In the genomic region with DNA sequence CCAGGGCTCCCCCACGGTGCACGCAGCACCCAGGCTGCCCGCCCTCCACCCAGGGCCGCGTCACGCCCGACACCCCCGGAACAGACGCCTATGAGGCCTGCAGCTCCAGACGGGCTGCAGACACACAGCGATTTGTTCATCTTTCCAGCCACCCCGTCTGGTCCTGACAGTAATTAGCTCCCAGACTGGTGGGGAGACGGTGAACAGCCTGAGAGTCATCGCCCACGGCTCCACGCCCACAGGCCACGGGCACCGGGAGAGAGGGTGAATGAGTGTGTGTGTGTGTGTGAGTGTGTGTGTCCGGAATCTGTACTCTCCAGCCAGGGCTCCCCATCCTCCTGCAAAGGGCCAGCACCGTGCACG, we compare ENCODE assay signal across 8 cellular contexts. TPM values are rescaled to one million over a fixed set of nuclear protein-coding genes. Genes with fewer than 3 reads are reported as not detected.
DNase-seq lines count a peak whose midpoint lies in the region; ATAC-seq, FAIRE-seq and TF ChIP-seq lines count a peak whose summit lies in the region.

No MANE protein-coding gene starts in this region.

- H3K4me1 ChIP-seq in HUES48 (ENCODE audit: control insufficient read depth, insufficient read depth, low read length) (peaks cover 8% of the 10 kb centered on the region), mesodermal cell (ENCODE audit: control insufficient read depth, insufficient read depth, low read length, poor library complexity, severe bottlenecking) (peaks cover 40% of the 10 kb centered on the region), kidney (ENCODE audit: control insufficient read depth in 1 of 2, insufficient read depth in 1 of 2, low read depth in 1 of 2, low read length in 2 of 2) (peaks cover 11 to 31% of the 10 kb centered on the region in 2 donors)

- H3K4me3 ChIP-seq in AG04450 (ENCODE audit: low read depth, low read length) (peak overlapping the region; percentile 72), HUES48 (ENCODE audit: low read depth, low read length) (peak overlapping the region; percentile 69; the same call in 1 of the 2 replicates), mesodermal cell (ENCODE audit: extremely low read depth, insufficient read depth, low read length, poor library complexity, severe bottlenecking) (no peak overlapping the region), kidney (ENCODE audit: low read length in 2 of 2) (peak overlapping the region in 1 of 2 donors; percentile 75)

- no peak for FAIRE-seq in kidney (lab: Jason Lieb, UNC)

- H3K9me3 Mint-ChIP-seq in brain = peaks cover 0 to 13% (median 0%) of the 10 kb centered on the region in 5 experiments

- H3K27ac Mint-ChIP-seq in brain = peak overlapping the region in 2 of 5 experiments; percentile 63 to 65

- no peaks in the 10 kb centered on the region for H3K36me3 Mint-ChIP-seq in brain

- H3K27me3 ChIP-seq in AG04450 (ENCODE audit: control insufficient read depth, insufficient read depth, low read length) (no peaks in the 10 kb centered on the region), HUES48 (ENCODE audit: control insufficient read depth, insufficient read depth, low read length) (peaks cover 25% of the 10 kb centered on the region)

- POLR2A ChIA-PET in AG04450 (lab: Yijun Ruan, JAX) = interaction anchor here (0.6 to 5.5 kb wide), 4 partner anchors 16 to 85 kb away, joined by 3 to 75 read pairs (median 5); a partner anchor contains a TSS

- peak overlapping the region; percentile 67 to 79 (median 77) for H3K4me3 Mint-ChIP-seq in brain

- no peak for ATAC-seq in GM19328 (IDR thresholded peaks at IDR 0.05; ENCODE audit: unreplicated experiment)

- H3K36me3 ChIP-seq in HUES48 (ENCODE audit: control insufficient read depth, insufficient read depth, low read length) = no peaks in the 10 kb centered on the region
- no peaks in the 10 kb centered on the region for H3K36me3 ChIP-seq in mesodermal cell (ENCODE audit: control insufficient read depth, insufficient read depth, low read length)
- H3K36me3 ChIP-seq in kidney (ENCODE audit: control insufficient read depth in 1 of 2, insufficient read depth in 2 of 2, low read length in 2 of 2) = no peaks in the 10 kb centered on the region

- WGBS in mesodermal cell (ENCODE audit: insufficient coverage in 2 of 2), 2 experiments = 87 to 90% methylated on average over 19 to 21 of the region's 21 CpGs

- H3K27me3 Mint-ChIP-seq in brain = peaks cover 37% of the 10 kb centered on the region

- intact Hi-C loops in kidney (cut with DNase I) = no loop called here

- H3K9ac ChIP-seq in HUES48 (ENCODE audit: low read depth, low read length) (no peak overlapping the region), kidney (ENCODE audit: low read length in 2 of 2) (no peak overlapping the region)

- H3K9me3 ChIP-seq in AG04450 (ENCODE audit: control insufficient read depth, insufficient read depth, low read length) (peaks cover 8% of the 10 kb centered on the region; the same call in 1 of the 2 replicates), HUES48 (ENCODE audit: control insufficient read depth, insufficient read depth, low read length) (no peaks in the 10 kb centered on the region), mesodermal cell (ENCODE audit: control insufficient read depth, low read length) (peaks cover 5% of the 10 kb centered on the region), kidney (ENCODE audit: control insufficient read depth in 1 of 2, low read length in 2 of 2) (no peaks in the 10 kb centered on the region)

- CTCF ChIA-PET in AG04450 (lab: Charles Lee) = no interaction called here

- DNase-seq in AG04450 (ENCODE audit: low read depth, low spot score) (no peak), COLO668 (lab: John Stamatoyannopoulos, UW; ENCODE audit: unreplicated experiment) (no peak), iPS-NIHi7 (ENCODE audit: extremely low spot score) (no peak), kidney (no peak)

- H3K27ac ChIP-seq in AG04450 (ENCODE audit: low read depth, low read length) = no peak overlapping the region
- H3K27ac ChIP-seq in HUES48 (ENCODE audit: low read depth, low read length) = no peak overlapping the region
- H3K27ac ChIP-seq in mesodermal cell (ENCODE audit: low read depth, low read length, severe bottlenecking) = peak overlapping the region; percentile 83
- peak overlapping the region in 1 of 2 donors; percentile 88 for H3K27ac ChIP-seq in kidney (ENCODE audit: low read depth in 2 of 2, low read length in 2 of 2)

- H3K4me1 Mint-ChIP-seq in brain = peaks cover 33% of the 10 kb centered on the region

- no peak for TF ChIP-seq CTCF in AG04450 (IDR thresholded peaks at IDR 0.05; ENCODE audit: low read depth, low read length)
- no peak for TF ChIP-seq CTCF in brain (conservative IDR thresholded peaks at IDR 0.05)
- TF ChIP-seq CTCF in kidney (IDR thresholded peaks at IDR 0.05; ENCODE audit: borderline replicate concordance, extremely low read depth, insufficient read depth) = no peak

RNA-seq across cellular contexts. Expression of a gene that starts 18.1 kb away (rescaled TPM):
- polyA plus RNA-seq in AG04450 (2011; rRNA removed) (18.5 and 24.8 TPM in 2 replicates), brain (ENCODE audit: insufficient read depth, low read depth, low replicate concordance) (28.4 TPM), kidney (ENCODE audit: insufficient read depth, low read depth, low replicate concordance) (149 TPM)
- polyA minus RNA-seq in AG04450 (2011; rRNA and poly(A)+ RNA removed) = 18.6 and 29.1 TPM in 2 replicates
- 28.2 TPM for polyA plus RNA-seq in mesodermal cell (2013, experiment 1 of 2)
- 27.5 TPM for polyA plus RNA-seq in mesodermal cell (2013, experiment 2 of 2)
- 88.5 TPM for total RNA-seq in kidney

RNA-seq across cellular contexts. Expression of a gene that starts 37.3 kb away (rescaled TPM):
- 49.5 and 54.3 TPM in 2 replicates for polyA plus RNA-seq in AG04450 (2011; rRNA removed)
- 45.7 and 54.0 TPM in 2 replicates for polyA minus RNA-seq in AG04450 (2011; rRNA and poly(A)+ RNA removed)
- 80.9 TPM for polyA plus RNA-seq in brain (ENCODE audit: insufficient read depth, low read depth, low replicate concordance)
- 83.7 TPM for polyA plus RNA-seq in mesodermal cell (2013, experiment 1 of 2)
- polyA plus RNA-seq in mesodermal cell (2013, experiment 2 of 2) = 74.4 TPM
- total RNA-seq in kidney = 27.6 TPM
- polyA plus RNA-seq in kidney (ENCODE audit: insufficient read depth, low read depth, low replicate concordance) = 9.0 TPM
